ENCODE assay signal across 18 cellular contexts in the genomic region with DNA sequence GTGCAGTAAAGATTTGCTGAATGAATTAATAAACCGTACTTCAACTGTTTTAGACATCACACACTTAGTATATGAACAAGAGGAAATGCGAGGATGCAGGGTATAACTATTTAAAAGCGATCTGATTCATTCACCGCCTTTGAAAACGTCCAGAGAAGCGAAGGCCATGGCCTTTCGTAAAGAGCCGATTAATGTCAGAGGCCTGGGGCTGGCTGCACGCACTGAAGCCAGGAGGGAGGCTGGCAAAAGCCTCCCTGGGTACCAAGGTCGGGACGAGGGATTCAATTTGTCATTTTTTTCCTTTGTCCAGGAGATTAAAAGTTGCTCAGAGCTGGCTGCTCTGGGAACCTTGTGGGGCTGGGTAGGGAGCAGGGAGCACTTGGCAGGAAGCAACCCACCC.
DNase-seq lines count a peak whose midpoint lies in the region; ATAC-seq and TF ChIP-seq lines count a peak whose summit lies in the region.
"Had no signal": no experiment of that assay in that cellular context is flagged by ENCODE, and none has a peak within 500 bp of the region (broad histone marks: within the 10 kb centered on the region; RNA-seq: fewer than 3 reads in every experiment).

No MANE protein-coding gene starts in this region.

- H3K27me3 Mint-ChIP-seq in activated CD8-positive, alpha-beta T cell treated with anti-CD3 and anti-CD28 coated beads for 36 hours, result peaks cover 4% of the 10 kb centered on the region
- no peaks in the 10 kb centered on the region for H3K27me3 Mint-ChIP-seq in activated CD8-positive, alpha-beta T cell treated with anti-CD3 and anti-CD28 coated beads, Interleukin-2, amount 10 ng/mL, durations not matched to agents 7 days and 5 days (ENCODE audit: low read depth)
- H3K27me3 Mint-ChIP-seq in neural progenitor cell (ENCODE audit: insufficient read depth, low read depth), result peaks cover 6% of the 10 kb centered on the region
- H3K27me3 Mint-ChIP-seq in activated naive CD8-positive, alpha-beta T cell treated with anti-CD3 and anti-CD28 coated beads, Interleukin-2, amount 50 U/mL, for 24 hours, result peaks cover 4% of the 10 kb centered on the region

- H3K4me2 ChIP-seq in neural progenitor cell, result no peak overlapping the region
- H3K4me2 ChIP-seq: A549 had no signal

- H3K36me3 Mint-ChIP-seq in activated CD8-positive, alpha-beta T cell treated with anti-CD3 and anti-CD28 coated beads for 36 hours (ENCODE audit: low read depth), result no peaks in the 10 kb centered on the region
- no peaks in the 10 kb centered on the region for H3K36me3 Mint-ChIP-seq in activated CD8-positive, alpha-beta T cell treated with anti-CD3 and anti-CD28 coated beads, Interleukin-2, amount 10 ng/mL, durations not matched to agents 7 days and 5 days (ENCODE audit: low read depth)
- no peaks in the 10 kb centered on the region for H3K36me3 Mint-ChIP-seq in neural progenitor cell
- no peaks in the 10 kb centered on the region for H3K36me3 Mint-ChIP-seq in activated naive CD8-positive, alpha-beta T cell treated with anti-CD3 and anti-CD28 coated beads, Interleukin-2, amount 50 U/mL, for 24 hours (ENCODE audit: low read depth)
- H3K36me3 Mint-ChIP-seq: CD8-positive, alpha-beta T cell had no signal

- H3K9ac ChIP-seq in neural progenitor cell, result no peak overlapping the region
- H3K9ac ChIP-seq: BLaER1 treated with 17β-estradiol and CSF1 and Interleukin-3, amounts not matched to agents 10 nM and 100 nM had no signal

- H3K4me3 ChIP-seq in right atrium auricular region (no peak overlapping the region), neural progenitor cell (no peak overlapping the region)
- H3K4me3 ChIP-seq: A549; BLaER1 treated with 17β-estradiol and CSF1 and Interleukin-3, amounts not matched to agents 10 nM and 100 nM had no signal

- POLR2A ChIA-PET in activated CD8-positive, alpha-beta T cell treated with anti-CD3 and anti-CD28 coated beads for 36 hours (lab: Charles Lee), result no interaction called here
- POLR2A ChIA-PET in activated CD8-positive, alpha-beta T cell treated with anti-CD3 and anti-CD28 coated beads, Interleukin-2, amount 10 ng/mL, durations not matched to agents 7 days and 5 days (lab: Charles Lee), result no interaction called here

- H3F3A ChIP-seq in neural progenitor cell (ENCODE audit: low read depth), result no peaks in the 10 kb centered on the region

- no peaks in the 10 kb centered on the region for H3K9me3 ChIP-seq in right atrium auricular region
- no peaks in the 10 kb centered on the region for H3K9me3 ChIP-seq in neural progenitor cell (ENCODE audit: low read depth)
- H3K9me3 ChIP-seq: A549, Caco-2 had no signal

- no peaks in the 10 kb centered on the region for H4K20me1 ChIP-seq in neural progenitor cell (ENCODE audit: low read depth)
- H4K20me1 ChIP-seq: BLaER1 treated with 17β-estradiol and CSF1 and Interleukin-3, amounts not matched to agents 10 nM and 100 nM had no signal

- TF ChIP-seq CTCF in activated CD8-positive, alpha-beta T cell treated with anti-CD3 and anti-CD28 coated beads for 36 hours (IDR thresholded peaks at IDR 0.05), result no peak
- TF ChIP-seq CTCF in right atrium auricular region (IDR thresholded peaks at IDR 0.05) (no peak), neural progenitor cell (IDR thresholded peaks at IDR 0.05) (no peak)

- H3K27me3 ChIP-seq in right atrium auricular region (no peaks in the 10 kb centered on the region), neural progenitor cell (no peaks in the 10 kb centered on the region)
- H3K27me3 ChIP-seq: BLaER1 treated with 17β-estradiol and CSF1 and Interleukin-3, amounts not matched to agents 10 nM and 100 nM had no signal

- no peaks in the 10 kb centered on the region for H3K36me3 ChIP-seq in right atrium auricular region
- no peaks in the 10 kb centered on the region for H3K36me3 ChIP-seq in neural progenitor cell
- H3K36me3 ChIP-seq: BLaER1 treated with 17β-estradiol and CSF1 and Interleukin-3, amounts not matched to agents 10 nM and 100 nM had no signal

- no peaks in the 10 kb centered on the region for H3K79me2 ChIP-seq in neural progenitor cell (ENCODE audit: low read depth)

- peak overlapping the region; percentile 9 for H3K27ac Mint-ChIP-seq in activated CD8-positive, alpha-beta T cell treated with anti-CD3 and anti-CD28 coated beads for 36 hours
- H3K27ac Mint-ChIP-seq in activated CD8-positive, alpha-beta T cell treated with anti-CD3 and anti-CD28 coated beads, Interleukin-2, amount 10 ng/mL, durations not matched to agents 7 days and 5 days, result no peak overlapping the region
- peak overlapping the region; percentile 18 for H3K27ac Mint-ChIP-seq in neural progenitor cell
- H3K27ac Mint-ChIP-seq in activated naive CD8-positive, alpha-beta T cell treated with anti-CD3 and anti-CD28 coated beads, Interleukin-2, amount 50 U/mL, for 24 hours, result no peak overlapping the region
- H3K27ac Mint-ChIP-seq: B cell; CD4-positive, alpha-beta T cell; CD8-positive, alpha-beta T cell had no signal

- ATAC-seq in activated CD8-positive, alpha-beta T cell treated with anti-CD3 and anti-CD28 coated beads for 36 hours, result no peak
- ATAC-seq in activated CD8-positive, alpha-beta T cell treated with anti-CD3 and anti-CD28 coated beads, Interleukin-2, amount 10 ng/mL, durations not matched to agents 7 days and 5 days, result no peak
- ATAC-seq in activated naive CD8-positive, alpha-beta T cell treated with anti-CD3 and anti-CD28 coated beads, Interleukin-2, amount 50 U/mL, for 24 hours, result no peak
- ATAC-seq: A549; CD8-positive, alpha-beta T cell had no signal

- no peak overlapping the region for H3K4me3 Mint-ChIP-seq in activated CD8-positive, alpha-beta T cell treated with anti-CD3 and anti-CD28 coated beads for 36 hours
- H3K4me3 Mint-ChIP-seq in activated CD8-positive, alpha-beta T cell treated with anti-CD3 and anti-CD28 coated beads, Interleukin-2, amount 10 ng/mL, durations not matched to agents 7 days and 5 days, result no peak overlapping the region
- H3K4me3 Mint-ChIP-seq in neural progenitor cell, result no peak overlapping the region
- no peak overlapping the region for H3K4me3 Mint-ChIP-seq in activated naive CD8-positive, alpha-beta T cell treated with anti-CD3 and anti-CD28 coated beads, Interleukin-2, amount 50 U/mL, for 24 hours
- H3K4me3 Mint-ChIP-seq: B cell; CD4-positive, alpha-beta T cell; CD8-positive, alpha-beta T cell had no signal

- intact Hi-C loops in activated CD8-positive, alpha-beta T cell treated with anti-CD3 and anti-CD28 coated beads for 36 hours (cut with micrococcal nuclease), result no loop called here
- intact Hi-C loops in cardiac septum (cut with DNase I), result no loop called here

- CTCF ChIA-PET in activated CD8-positive, alpha-beta T cell treated with anti-CD3 and anti-CD28 coated beads for 36 hours (lab: Charles Lee), result no interaction called here
- CTCF ChIA-PET in activated CD8-positive, alpha-beta T cell treated with anti-CD3 and anti-CD28 coated beads, Interleukin-2, amount 10 ng/mL, durations not matched to agents 7 days and 5 days (lab: Charles Lee), result no interaction called here

- no peak for DNase-seq in activated CD8-positive, alpha-beta T cell treated with anti-CD3 and anti-CD28 coated beads for 36 hours
- DNase-seq in activated CD8-positive, alpha-beta T cell treated with anti-CD3 and anti-CD28 coated beads, Interleukin-2, amount 10 ng/mL, durations not matched to agents 7 days and 5 days, result no peak
- DNase-seq in cardiac septum (ENCODE audit: low spot score), result peak; percentile 29
- no peak for DNase-seq in right atrium auricular region (ENCODE audit: low spot score)
- no peak for DNase-seq in neural progenitor cell (ENCODE audit: low spot score)
- no peak for DNase-seq in activated naive CD8-positive, alpha-beta T cell treated with anti-CD3 and anti-CD28 coated beads, Interleukin-2, amount 50 U/mL, for 24 hours
- DNase-seq: AML-193; Caco-2; Calu3; CD4-positive, alpha-beta T cell; CD8-positive, alpha-beta T cell; DMS79 treated with DMSO at 0.1 percent for 48 hours; GF-D8 had no signal

- H3K4me1 Mint-ChIP-seq in activated CD8-positive, alpha-beta T cell treated with anti-CD3 and anti-CD28 coated beads for 36 hours (ENCODE audit: low read depth), result no peaks in the 10 kb centered on the region
- H3K4me1 Mint-ChIP-seq in activated CD8-positive, alpha-beta T cell treated with anti-CD3 and anti-CD28 coated beads, Interleukin-2, amount 10 ng/mL, durations not matched to agents 7 days and 5 days (ENCODE audit: low read depth), result peaks cover 3% of the 10 kb centered on the region
- H3K4me1 Mint-ChIP-seq in neural progenitor cell, result peaks cover 11% of the 10 kb centered on the region
- no peaks in the 10 kb centered on the region for H3K4me1 Mint-ChIP-seq in activated naive CD8-positive, alpha-beta T cell treated with anti-CD3 and anti-CD28 coated beads, Interleukin-2, amount 50 U/mL, for 24 hours
- H3K4me1 Mint-ChIP-seq: B cell had no signal

- H3K27ac ChIP-seq in right atrium auricular region (no peak overlapping the region), neural progenitor cell (no peak overlapping the region)
- H3K27ac ChIP-seq: 22Rv1; A549; BLaER1 treated with 17β-estradiol and CSF1 and Interleukin-3, amounts not matched to agents 10 nM and 100 nM; C4-2B had no signal

- no peaks in the 10 kb centered on the region for H3K9me3 Mint-ChIP-seq in activated CD8-positive, alpha-beta T cell treated with anti-CD3 and anti-CD28 coated beads for 36 hours
- H3K9me3 Mint-ChIP-seq in activated CD8-positive, alpha-beta T cell treated with anti-CD3 and anti-CD28 coated beads, Interleukin-2, amount 10 ng/mL, durations not matched to agents 7 days and 5 days (ENCODE audit: insufficient read depth), result no peaks in the 10 kb centered on the region
- no peaks in the 10 kb centered on the region for H3K9me3 Mint-ChIP-seq in neural progenitor cell
- H3K9me3 Mint-ChIP-seq in activated naive CD8-positive, alpha-beta T cell treated with anti-CD3 and anti-CD28 coated beads, Interleukin-2, amount 50 U/mL, for 24 hours, result peaks cover 4% of the 10 kb centered on the region
- H3K9me3 Mint-ChIP-seq: CD4-positive, alpha-beta T cell; CD8-positive, alpha-beta T cell had no signal

- H3K4me1 ChIP-seq in right atrium auricular region, result no peaks in the 10 kb centered on the region
- peaks cover 12% of the 10 kb centered on the region for H3K4me1 ChIP-seq in neural progenitor cell
- H3K4me1 ChIP-seq: A549 had no signal

- no peak overlapping the region for H2AFZ ChIP-seq in neural progenitor cell (replicated peaks)

Comparison
In these comparisons a context has a peak if more than half of its experiments do, and no peak if none do; other contexts are left out.
1. H3K27ac Mint-ChIP-seq: peak in activated CD8-positive, alpha-beta T cell treated with anti-CD3 and anti-CD28 coated beads for 36 hours (single experiment) and neural progenitor cell (single experiment); none in activated CD8-positive, alpha-beta T cell treated with anti-CD3 and anti-CD28 coated beads, Interleukin-2, amount 10 ng/mL, durations not matched to agents 7 days and 5 days (single experiment) and activated naive CD8-positive, alpha-beta T cell treated with anti-CD3 and anti-CD28 coated beads, Interleukin-2, amount 50 U/mL, for 24 hours (single experiment).